Comparison of ENCODE assay signal across 17 cellular contexts in the genomic region with DNA sequence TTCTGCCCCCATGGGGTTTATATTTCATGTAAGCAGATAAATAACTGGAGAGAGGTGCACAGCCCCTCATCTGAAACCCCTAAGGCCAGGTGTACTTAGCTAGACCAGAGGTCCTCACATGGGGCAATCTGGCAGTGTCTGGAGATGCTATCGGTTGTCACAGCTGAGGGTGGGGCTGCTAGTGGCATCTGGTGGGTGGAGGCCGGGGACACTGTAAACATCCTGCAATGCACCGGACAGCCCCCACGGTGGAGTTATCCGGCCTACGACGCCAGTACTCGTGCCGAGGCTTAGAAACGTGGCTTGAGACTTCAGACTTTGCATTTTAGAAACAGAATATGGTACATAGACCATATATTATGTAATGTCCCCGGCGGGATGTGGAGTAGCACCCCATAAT.
A peak's percentile ranks its signal among the peaks of the same experiment; 100 is the strongest.
DNase-seq lines count a peak whose midpoint lies in the region; ATAC-seq and TF ChIP-seq lines count a peak whose summit lies in the region.
"Had no signal": no experiment of that assay in that cellular context is flagged by ENCODE, and none has a peak within 500 bp of the region (broad histone marks: within the 10 kb centered on the region; RNA-seq: fewer than 3 reads in every experiment).

No MANE protein-coding gene starts in this region.

- H4K91ac ChIP-seq in neuronal stem cell (ENCODE audit: low read depth, low read length, poor library complexity): no peak overlapping the region

- H3K9me3 ChIP-seq in neuronal stem cell (replicated peaks in 1 of 2; ENCODE audit: control insufficient read depth in 2 of 2, insufficient read depth in 1 of 2, low read depth in 1 of 2, low read length in 2 of 2) (no peaks in the 10 kb centered on the region), aorta (ENCODE audit: control insufficient read depth, low read length) (no peaks in the 10 kb centered on the region)
- H3K9me3 ChIP-seq: Caco-2 had no signal

- H3K4me1 ChIP-seq in neuronal stem cell (ENCODE audit: control insufficient read depth in 2 of 2, insufficient read depth in 1 of 2, low read depth in 1 of 2, low read length in 2 of 2) (peaks cover 0 to 4% of the 10 kb centered on the region in 2 donors), aorta (ENCODE audit: control insufficient read depth in 1 of 2, insufficient read depth in 2 of 2, low read length in 2 of 2) (no peaks in the 10 kb centered on the region)
- H3K4me1 ChIP-seq: Caco-2 had no signal

- H3K79me1 ChIP-seq in neuronal stem cell (ENCODE audit: low read depth, low read length): no peaks in the 10 kb centered on the region

- no CpG with 5 or more reads among the region's 12 CpGs for WGBS in neuronal stem cell (ENCODE audit: extremely low coverage in 2 of 2, insufficient read length in 2 of 2, insufficient replicate concordance in 1 of 2), 2 donors
- WGBS in aorta, 2 donors: 95 to 96% methylated on average over 12 of the region's 12 CpGs

- H2BK12ac ChIP-seq in neuronal stem cell (ENCODE audit: low read length): no peak overlapping the region

- peak; percentile 8 for DNase-seq in activated T-cell treated with anti-CD3 and anti-CD28 coated beads, Interleukin-2, amount 50 U/mL, for 24 hours
- DNase-seq in activated T-cell treated with anti-CD3 and anti-CD28 coated beads, Interleukin-2, amount 50 U/mL, for 48 hours: no peak
- DNase-seq in neuronal stem cell (ENCODE audit: low spot score): no peak
- peak; percentile 10 to 51 for DNase-seq in aorta
- DNase-seq in GF-D8 (lab: John Stamatoyannopoulos, UW): no peak
- DNase-seq: NCI-H1092 treated with DMSO at 0.1 percent for 48 hours, NCI-H146, NCI-H2081, NCI-H2171 treated with DMSO at 0.1 percent for 48 hours, NCI-H446 treated with DMSO at 0.1 percent for 48 hours, NCI-H69, SIG-M5 had no signal

- no peak overlapping the region for H3K14ac ChIP-seq in neuronal stem cell (ENCODE audit: low read length)

- no peak overlapping the region for H3K4ac ChIP-seq in neuronal stem cell (ENCODE audit: low read length)

- H3K27me3 ChIP-seq in neuronal stem cell (ENCODE audit: control insufficient read depth in 3 of 3, insufficient read depth in 3 of 3, low read depth in 1 of 3, low read length in 3 of 3): peaks cover 0 to 24% (median 0%) of the 10 kb centered on the region in 3 experiments
- H3K27me3 ChIP-seq in aorta (ENCODE audit: control insufficient read depth in 1 of 2, insufficient read depth in 2 of 2, low read length in 1 of 2): no peaks in the 10 kb centered on the region

- no peak overlapping the region for H3K4me3 Mint-ChIP-seq in activated T-cell treated with anti-CD3 and anti-CD28 coated beads, Interleukin-2, amount 50 U/mL, for 24 hours
- H3K4me3 Mint-ChIP-seq: CD4-positive, alpha-beta T cell had no signal

- H2BK5ac ChIP-seq in neuronal stem cell (ENCODE audit: low read length): no peak overlapping the region

- no peaks in the 10 kb centered on the region for H3K9me3 Mint-ChIP-seq in activated T-cell treated with anti-CD3 and anti-CD28 coated beads, Interleukin-2, amount 50 U/mL, for 24 hours
- H3K9me3 Mint-ChIP-seq: CD4-positive, alpha-beta T cell had no signal

- peak overlapping the region; percentile 61 for H3K23ac ChIP-seq in neuronal stem cell (ENCODE audit: low read depth, low read length, poor library complexity)

- H3K36me3 Mint-ChIP-seq in activated T-cell treated with anti-CD3 and anti-CD28 coated beads, Interleukin-2, amount 50 U/mL, for 24 hours (ENCODE audit: low read depth): no peaks in the 10 kb centered on the region

- no peak overlapping the region for H3K27ac ChIP-seq in neuronal stem cell (replicated peaks; ENCODE audit: low read length)
- H3K27ac ChIP-seq in aorta (ENCODE audit: low read depth in 1 of 2, low read length in 2 of 2): no peak overlapping the region

- no peak overlapping the region for H2AFZ ChIP-seq in neuronal stem cell (ENCODE audit: low read length)

- H2BK15ac ChIP-seq in neuronal stem cell (ENCODE audit: low read length): no peak overlapping the region

- H3K4me2 ChIP-seq in neuronal stem cell (ENCODE audit: insufficient read depth, low read length, poor library complexity, severe bottlenecking): no peak overlapping the region

- H3K27ac Mint-ChIP-seq in activated T-cell treated with anti-CD3 and anti-CD28 coated beads, Interleukin-2, amount 50 U/mL, for 24 hours: no peak overlapping the region
- H3K27ac Mint-ChIP-seq: CD4-positive, alpha-beta T cell had no signal

- intact Hi-C loops in aorta (cut with DNase I): no loop called here

- no peak overlapping the region for H2BK120ac ChIP-seq in neuronal stem cell (ENCODE audit: low read depth, low read length)

- H3K36me3 ChIP-seq in neuronal stem cell (replicated peaks in 1 of 2; ENCODE audit: control insufficient read depth in 2 of 2, insufficient read depth in 2 of 2, low read length in 2 of 2) (no peaks in the 10 kb centered on the region), aorta (ENCODE audit: control insufficient read depth in 1 of 2, insufficient read depth in 2 of 2, low read length in 1 of 2) (no peaks in the 10 kb centered on the region)

- H3K18ac ChIP-seq in neuronal stem cell (ENCODE audit: low read length): no peak overlapping the region

- no peak overlapping the region for H4K8ac ChIP-seq in neuronal stem cell (ENCODE audit: low read depth, low read length)

- H3K4me3 ChIP-seq in neuronal stem cell (ENCODE audit: low read length in 2 of 2) (no peak overlapping the region), aorta (ENCODE audit: low read length in 2 of 2) (no peak overlapping the region)
- H3K4me3 ChIP-seq: GM12878 had no signal

- no peak overlapping the region for H2AK5ac ChIP-seq in neuronal stem cell (ENCODE audit: low read depth, low read length)

- H3K9ac ChIP-seq in neuronal stem cell (ENCODE audit: low read depth, low read length, poor library complexity): no peak overlapping the region

- H3K4me1 Mint-ChIP-seq in activated T-cell treated with anti-CD3 and anti-CD28 coated beads, Interleukin-2, amount 50 U/mL, for 24 hours (ENCODE audit: low read depth): no peaks in the 10 kb centered on the region

- H3K27me3 Mint-ChIP-seq in activated T-cell treated with anti-CD3 and anti-CD28 coated beads, Interleukin-2, amount 50 U/mL, for 24 hours: peaks cover 3% of the 10 kb centered on the region
- H3K27me3 Mint-ChIP-seq: CD4-positive, alpha-beta T cell had no signal

- ATAC-seq in SK-N-SH treated with all-trans-retinoic acid at 6 μM for 48 hours: no peak; the same call in 2 of the 3 replicates
- ATAC-seq in aorta (ENCODE audit: low FRiP score): no peak
- ATAC-seq in HG02571 (IDR thresholded peaks at IDR 0.05; ENCODE audit: unreplicated experiment): no peak
- ATAC-seq: GM12878 had no signal

TF ChIP-seq in SK-N-SH treated with all-trans-retinoic acid at 6 μM for 48 hours, 23 proteins besides CTCF, POLR2A, EP300 and RAD21 (continues in another document):
- TF ChIP-seq CSDC2 (CRISPR knock-in tag; IDR thresholded peaks at IDR 0.05) (no peak), ZFP3 (CRISPR knock-in tag; IDR thresholded peaks at IDR 0.05) (no peak), ARNTL (CRISPR knock-in tag; IDR thresholded peaks at IDR 0.05; ENCODE audit: borderline replicate concordance, low read depth) (no peak), ZNF565 (CRISPR knock-in tag; conservative IDR thresholded peaks at IDR 0.05; ENCODE audit: low read depth) (no peak), ZC3H10 (CRISPR knock-in tag; IDR thresholded peaks at IDR 0.05) (no peak), ZFP30 (CRISPR knock-in tag; IDR thresholded peaks at IDR 0.05) (no peak), ZNF8 (CRISPR knock-in tag; IDR thresholded peaks at IDR 0.05) (no peak), GLIS3 (CRISPR knock-in tag; IDR thresholded peaks at IDR 0.05) (no peak), SNAI2 (CRISPR knock-in tag; IDR thresholded peaks at IDR 0.05) (no peak), TCF4 (CRISPR knock-in tag; IDR thresholded peaks at IDR 0.05; ENCODE audit: borderline replicate concordance) (peak; percentile 92; the same call in 1 of the 2 replicates), RARB (CRISPR knock-in tag; IDR thresholded peaks at IDR 0.05) (no peak)
- TF ChIP-seq, protein P1, sequence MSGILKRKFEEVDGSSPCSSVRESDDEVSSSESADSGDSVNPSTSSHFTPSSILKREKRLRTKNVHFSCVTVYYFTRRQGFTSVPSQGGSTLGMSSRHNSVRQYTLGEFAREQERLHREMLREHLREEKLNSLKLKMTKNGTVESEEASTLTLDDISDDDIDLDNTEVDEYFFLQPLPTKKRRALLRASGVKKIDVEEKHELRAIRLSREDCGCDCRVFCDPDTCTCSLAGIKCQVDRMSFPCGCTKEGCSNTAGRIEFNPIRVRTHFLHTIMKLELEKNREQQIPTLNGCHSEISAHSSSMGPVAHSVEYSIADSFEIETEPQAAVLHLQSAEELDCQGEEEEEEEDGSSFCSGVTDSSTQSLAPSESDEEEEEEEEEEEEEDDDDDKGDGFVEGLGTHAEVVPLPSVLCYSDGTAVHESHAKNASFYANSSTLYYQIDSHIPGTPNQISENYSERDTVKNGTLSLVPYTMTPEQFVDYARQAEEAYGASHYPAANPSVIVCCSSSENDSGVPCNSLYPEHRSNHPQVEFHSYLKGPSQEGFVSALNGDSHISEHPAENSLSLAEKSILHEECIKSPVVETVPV (CRISPR knock-in tag; IDR thresholded peaks at IDR 0.05): no peak
- TF ChIP-seq, protein P2, sequence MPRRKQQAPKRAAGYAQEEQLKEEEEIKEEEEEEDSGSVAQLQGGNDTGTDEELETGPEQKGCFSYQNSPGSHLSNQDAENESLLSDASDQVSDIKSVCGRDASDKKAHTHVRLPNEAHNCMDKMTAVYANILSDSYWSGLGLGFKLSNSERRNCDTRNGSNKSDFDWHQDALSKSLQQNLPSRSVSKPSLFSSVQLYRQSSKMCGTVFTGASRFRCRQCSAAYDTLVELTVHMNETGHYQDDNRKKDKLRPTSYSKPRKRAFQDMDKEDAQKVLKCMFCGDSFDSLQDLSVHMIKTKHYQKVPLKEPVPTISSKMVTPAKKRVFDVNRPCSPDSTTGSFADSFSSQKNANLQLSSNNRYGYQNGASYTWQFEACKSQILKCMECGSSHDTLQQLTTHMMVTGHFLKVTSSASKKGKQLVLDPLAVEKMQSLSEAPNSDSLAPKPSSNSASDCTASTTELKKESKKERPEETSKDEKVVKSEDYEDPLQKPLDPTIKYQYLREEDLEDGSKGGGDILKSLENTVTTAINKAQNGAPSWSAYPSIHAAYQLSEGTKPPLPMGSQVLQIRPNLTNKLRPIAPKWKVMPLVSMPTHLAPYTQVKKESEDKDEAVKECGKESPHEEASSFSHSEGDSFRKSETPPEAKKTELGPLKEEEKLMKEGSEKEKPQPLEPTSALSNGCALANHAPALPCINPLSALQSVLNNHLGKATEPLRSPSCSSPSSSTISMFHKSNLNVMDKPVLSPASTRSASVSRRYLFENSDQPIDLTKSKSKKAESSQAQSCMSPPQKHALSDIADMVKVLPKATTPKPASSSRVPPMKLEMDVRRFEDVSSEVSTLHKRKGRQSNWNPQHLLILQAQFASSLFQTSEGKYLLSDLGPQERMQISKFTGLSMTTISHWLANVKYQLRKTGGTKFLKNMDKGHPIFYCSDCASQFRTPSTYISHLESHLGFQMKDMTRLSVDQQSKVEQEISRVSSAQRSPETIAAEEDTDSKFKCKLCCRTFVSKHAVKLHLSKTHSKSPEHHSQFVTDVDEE (CRISPR knock-in tag; IDR thresholded peaks at IDR 0.05): peak; percentile 32; the same call in 1 of the 2 replicates

Comparison
In these comparisons a context has a peak if more than half of its experiments do, and no peak if none do; other contexts are left out.
1. DNase-seq: peak in activated T-cell treated with anti-CD3 and anti-CD28 coated beads, Interleukin-2, amount 50 U/mL, for 24 hours (single experiment) and aorta (2 of 2); none in activated T-cell treated with anti-CD3 and anti-CD28 coated beads, Interleukin-2, amount 50 U/mL, for 48 hours (0 of 2), neuronal stem cell (single experiment) and GF-D8 (single experiment).